8 cellular contexts compared by ENCODE assay signal in the genomic region with DNA sequence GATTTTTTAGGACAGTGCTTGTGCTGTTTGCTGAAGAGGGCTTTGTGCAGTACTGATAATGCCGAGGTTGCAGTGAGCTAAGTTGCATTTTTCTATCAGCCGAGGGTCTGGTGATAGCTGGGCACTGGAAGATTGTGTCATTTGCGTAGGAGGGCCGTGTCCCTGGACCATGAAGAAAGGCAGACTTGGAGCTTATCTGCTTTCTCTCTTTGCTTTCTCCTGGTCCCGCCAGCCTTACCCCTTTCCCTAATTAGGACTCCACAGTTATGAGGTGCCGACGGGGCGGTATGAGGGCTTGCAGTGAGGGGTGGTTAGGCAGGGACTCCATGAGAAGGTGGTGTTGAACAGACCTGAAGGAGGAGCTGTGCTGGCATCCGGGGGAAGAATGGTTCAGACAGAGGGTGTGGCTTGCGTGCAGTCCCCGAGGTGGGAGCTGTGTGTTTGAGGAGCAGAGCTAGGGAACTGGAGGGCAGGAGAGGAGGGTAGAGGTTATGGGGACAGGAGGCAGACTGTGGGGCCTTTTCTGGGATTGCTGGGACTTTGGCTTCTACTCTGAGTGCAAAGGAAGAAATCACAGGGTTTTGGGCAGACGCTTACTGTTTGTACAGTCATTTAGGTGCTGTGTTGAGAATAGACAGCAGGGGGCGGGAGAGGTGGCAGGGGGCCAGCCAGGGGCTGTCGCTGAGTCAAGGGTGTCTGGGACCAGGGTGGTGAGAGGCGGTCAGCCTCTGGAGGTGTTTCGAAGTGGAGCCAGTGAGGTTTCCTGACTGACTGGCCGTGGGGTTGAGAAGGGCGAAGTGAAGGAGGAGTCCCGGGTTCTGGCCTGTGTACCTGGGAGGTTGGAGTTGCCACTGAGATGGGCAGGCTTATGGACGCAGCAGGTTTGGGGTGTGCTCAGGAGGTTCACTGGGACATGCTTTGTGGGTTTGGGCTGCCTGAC. TPM values are rescaled to one million over a fixed set of nuclear protein-coding genes. Genes with fewer than 3 reads are reported as not detected.
DNase-seq lines count a peak whose midpoint lies in the region; ATAC-seq, FAIRE-seq and TF ChIP-seq lines count a peak whose summit lies in the region.

No MANE protein-coding gene starts in this region.

- POLR2A ChIA-PET in Caco-2 (lab: Charles Lee): no interaction called here

- CTCF ChIA-PET in Caco-2 (lab: Charles Lee): interaction anchor here (0.6 to 1.1 kb wide), 7 partner anchors 8 to 235 kb away, joined by 3 to 4 read pairs (median 3); no protein-coding TSS in a partner anchor

- peak overlapping the region; percentile 13 for H3K27ac Mint-ChIP-seq in Caco-2 (ENCODE audit: unreplicated experiment)

- WGBS in esophagus muscularis mucosa: 53% methylated on average over 20 of the region's 20 CpGs

- peaks cover 16% of the 10 kb centered on the region for H3K4me1 Mint-ChIP-seq in Caco-2 (ENCODE audit: low read depth, unreplicated experiment)

- no peak for TF ChIP-seq EP300 in esophagus muscularis mucosa (IDR thresholded peaks at IDR 0.05)

- H3K27me3 Mint-ChIP-seq in Caco-2 (ENCODE audit: insufficient read depth, unreplicated experiment): no peaks in the 10 kb centered on the region

- DNase-seq in Caco-2 (peak; percentile 65 to 70), H54 (ENCODE audit: insufficient read length, low spot score) (peak; percentile 84), NCI-H774 (lab: John Stamatoyannopoulos, UW) (peak; percentile 8), esophagus muscularis mucosa (ENCODE audit: extremely low spot score) (no peak), thoracic aorta (ENCODE audit: low spot score) (peak; percentile 19), NCI-H446 treated with DMSO at 0.1 percent for 48 hours (lab: John Stamatoyannopoulos, UW) (no peak)
- DNase-seq in activated CD8-positive, alpha-beta memory T cell treated with anti-CD3 and anti-CD28 coated beads, Interleukin-2, amount 50 U/mL, for 4 hours: peak; percentile 76

- H3K4me3 ChIP-seq in Caco-2 (ENCODE audit: low read depth, low read length) (no peak overlapping the region), esophagus muscularis mucosa (no peak overlapping the region), neutrophil (ENCODE audit: low read depth in 1 of 2, low read length in 1 of 2) (peak overlapping the region in 1 of 2 experiments; percentile 30), thoracic aorta (peak overlapping the region; percentile 31)

- H3K36me3 ChIP-seq in Caco-2 (ENCODE audit: control insufficient read depth, insufficient read depth, low read length) (no peaks in the 10 kb centered on the region), esophagus muscularis mucosa (peaks cover 0 to 24% (median under 1%) of the 10 kb centered on the region in 4 donors), neutrophil (no peaks in the 10 kb centered on the region), thoracic aorta (no peaks in the 10 kb centered on the region)

- no TSS peak for BruUV-seq in Caco-2 (replicated peaks; lab: Mats Ljungman, UMichigan)

- no peak for FAIRE-seq in H54 (lab: Jason Lieb, UNC)

- no peak for TF ChIP-seq POLR2A in H54 (IDR thresholded peaks at IDR 0.05; ENCODE audit: low read depth, low read length)
- no peak for TF ChIP-seq POLR2A in esophagus muscularis mucosa (IDR thresholded peaks at IDR 0.05; ENCODE audit: low read depth)

- H3K9me3 ChIP-seq in Caco-2 (no peaks in the 10 kb centered on the region), esophagus muscularis mucosa (no peaks in the 10 kb centered on the region), neutrophil (no peaks in the 10 kb centered on the region), thoracic aorta (no peaks in the 10 kb centered on the region)

- peak in 1 of 2 experiments; percentile 65 for TF ChIP-seq CTCF in Caco-2 (IDR thresholded peaks at IDR 0.05; ENCODE audit: insufficient read depth in 1 of 2, low read depth in 1 of 2, low read length in 1 of 2, severe bottlenecking in 1 of 2, unreplicated experiment in 1 of 2)
- peak; percentile 41 to 63 (median 47) for TF ChIP-seq CTCF in esophagus muscularis mucosa (IDR thresholded peaks at IDR 0.05)
- peak; percentile 19 for TF ChIP-seq CTCF in neutrophil (IDR thresholded peaks at IDR 0.05)
- TF ChIP-seq CTCF in thoracic aorta (IDR thresholded peaks at IDR 0.05): peak; percentile 48

- no peaks in the 10 kb centered on the region for H3K9me3 Mint-ChIP-seq in Caco-2 (ENCODE audit: unreplicated experiment)

- intact Hi-C loops in Caco-2 (cut with micrococcal nuclease; ENCODE audit: unreplicated experiment): loop anchor here (2.0 to 10.0 kb wide), 3 partner anchors 38 to 200 kb away; a partner anchor contains a TSS
- intact Hi-C loops in esophagus muscularis mucosa (cut with DNase I): no loop called here

- H3K27me3 ChIP-seq in Caco-2 (replicated peaks; ENCODE audit: control insufficient read depth, insufficient read depth, low read length) (no peaks in the 10 kb centered on the region), esophagus muscularis mucosa (no peaks in the 10 kb centered on the region), neutrophil (no peaks in the 10 kb centered on the region), thoracic aorta (replicated peaks; ENCODE audit: insufficient read depth) (no peaks in the 10 kb centered on the region)

- H3K4me3 Mint-ChIP-seq in Caco-2 (ENCODE audit: unreplicated experiment): no peak overlapping the region

- H3K36me3 Mint-ChIP-seq in Caco-2 (ENCODE audit: insufficient read depth, unreplicated experiment): no peaks in the 10 kb centered on the region

- H3K27ac ChIP-seq in esophagus muscularis mucosa (replicated peaks in 1 of 4) (peak overlapping the region in 1 of 4 donors; percentile 20), neutrophil (no peak overlapping the region), thoracic aorta (no peak overlapping the region)

- H3K4me1 ChIP-seq in Caco-2: 0 out of 2 replicates have a peak, but pooled peaks cover 4% of the 10 kb centered on the region
- H3K4me1 ChIP-seq in esophagus muscularis mucosa: peaks cover 32 to 47% (median 37%) of the 10 kb centered on the region in 4 donors
- peaks cover 0 to 11% of the 10 kb centered on the region in 2 experiments for H3K4me1 ChIP-seq in neutrophil (ENCODE audit: control insufficient read depth in 1 of 2, insufficient read depth in 1 of 2, low read depth in 1 of 2, low read length in 1 of 2)
- peaks cover 0 to 5% of the 10 kb centered on the region in 2 donors for H3K4me1 ChIP-seq in thoracic aorta (ENCODE audit: control insufficient read depth in 1 of 2, low read depth in 2 of 2)

- no peak for ATAC-seq in thoracic aorta (ENCODE audit: insufficient number of reproducible peaks, low FRiP score, low read depth)

RNA-seq across cellular contexts. Expression of a gene that starts 43.4 kb away (rescaled TPM):
- total RNA-seq in Caco-2 (2022): 0.34 TPM in 1 of 2 replicates, not detected in the other
- 10 to 100 TPM in 1 of 4 donors, 1 to 10 TPM in 3; 1.2 to 15.2 (median 2.4) TPM for total RNA-seq in esophagus muscularis mucosa
- total RNA-seq in thoracic aorta: 1 to 10 TPM; 3.7 to 5.4 TPM

Comparison
In these comparisons a context has a peak if more than half of its experiments do, and no peak if none do; other contexts are left out.
1. DNase-seq: peak in Caco-2 (2 of 2), H54 (single experiment), NCI-H774 (single experiment), activated CD8-positive, alpha-beta memory T cell treated with anti-CD3 and anti-CD28 coated beads, Interleukin-2, amount 50 U/mL, for 4 hours (single experiment) and thoracic aorta (single experiment); none in esophagus muscularis mucosa (single experiment) and NCI-H446 treated with DMSO at 0.1 percent for 48 hours (single experiment).